In genomic region chr9:132055756-132056155, GRCh38 we compare ENCODE assay signal across 18 cellular contexts.
"Had no signal": no experiment of that assay in that cellular context is flagged by ENCODE, and none has a peak within 500 bp of the region (broad histone marks: within the 10 kb centered on the region; RNA-seq: fewer than 3 reads in every experiment).

No MANE protein-coding gene starts in this region.

- ATAC-seq: left ventricle myocardium superior; natural killer cell treated with Interleukin-12 subunit alpha and Interleukin-12 subunit beta and Interleukin-15 and Interleukin-18, amount 100 ng/mL, for 72 hours had no signal

- DNase-seq: colonic mucosa; dermis blood vessel endothelial cell; endodermal cell; immature natural killer cell; left ventricle myocardium superior; mesenchymal stem cell; midbrain; nucleus accumbens; ovary; sigmoid colon; stimulated activated CD4-positive, alpha-beta T cell treated with anti-CD3 and anti-CD28 coated beads, Interleukin-12 subunit alpha, Interleukin-12 subunit beta, amount 100 ng/mL, for 4 hours; stimulated activated naive CD4-positive, alpha-beta T cell; stomach; substantia nigra; transverse colon had no signal

- FAIRE-seq: frontal cortex, keratinocyte had no signal
